In genomic region chr2:10274983-10275802, GRCh38 we compare ENCODE assay signal across 1 cellular context.
TF ChIP-seq lines count a peak whose summit lies in the region.

No MANE protein-coding gene starts in this region.

TF ChIP-seq in K562, 482 proteins besides CTCF, POLR2A, EP300 and RAD21 (continued from another document and continues in another):
- TF ChIP-seq CHAMP1 (IDR thresholded peaks at IDR 0.05) (no peak), YY1 (IDR thresholded peaks at IDR 0.05; ENCODE audit: borderline replicate concordance in 1 of 3, control insufficient read depth in 1 of 3, extremely low read depth in 1 of 3, insufficient read depth in 3 of 3, insufficient read length in 1 of 3, insufficient replicate concordance in 2 of 3, low read depth in 1 of 3, low read length in 2 of 3) (peak in 1 of 3 experiments; percentile 54), TAF1 (IDR thresholded peaks at IDR 0.05; ENCODE audit: control insufficient read depth, extremely low read depth, insufficient read depth, low read length, severe bottlenecking) (no peak), FOXJ2 (tag; IDR thresholded peaks at IDR 0.05) (0 out of 2 replicates have a peak, but pooled peaks have one; percentile 21), ETV1 (tag; conservative IDR thresholded peaks at IDR 0.05; ENCODE audit: low read depth) (no peak; the same call in 1 of the 2 replicates), NR2F6 (CRISPR knock-in tag; IDR thresholded peaks at IDR 0.05) (no peak), E2F3 (CRISPR knock-in tag; IDR thresholded peaks at IDR 0.05) (no peak), PHF21A (IDR thresholded peaks at IDR 0.05; ENCODE audit: borderline replicate concordance, low read depth) (no peak), PCBP1 (IDR thresholded peaks at IDR 0.05; ENCODE audit: low read depth, low read length, poor library complexity, severe bottlenecking) (no peak), NFYB (IDR thresholded peaks at IDR 0.05; ENCODE audit: extremely low read depth, insufficient read length) (no peak), XRCC3 (IDR thresholded peaks at IDR 0.05) (no peak), ZFP1 (CRISPR knock-in tag; IDR thresholded peaks at IDR 0.05) (no peak), NR2C1 (IDR thresholded peaks at IDR 0.05) (no peak), NR2C1 (tag; IDR thresholded peaks at IDR 0.05) (peak; percentile 69), ZNF76 (CRISPR knock-in tag; IDR thresholded peaks at IDR 0.05; ENCODE audit: borderline replicate concordance) (no peak), ZNF121 (CRISPR knock-in tag; conservative IDR thresholded peaks at IDR 0.05) (no peak), CTBP1 (IDR thresholded peaks at IDR 0.05; ENCODE audit: borderline replicate concordance) (0 out of 2 replicates have a peak, but pooled peaks have one; percentile 22), SREBF2 (CRISPR knock-in tag; IDR thresholded peaks at IDR 0.05) (no peak), BDP1 (IDR thresholded peaks at IDR 0.05; ENCODE audit: insufficient read depth, insufficient read length) (no peak), ZC3H11A (IDR thresholded peaks at IDR 0.05; ENCODE audit: low read depth, low read length) (no peak), ZNF140 (CRISPR knock-in tag; IDR thresholded peaks at IDR 0.05) (no peak), GABPA (tag; conservative IDR thresholded peaks at IDR 0.05; ENCODE audit: low read depth) (0 out of 2 replicates have a peak, but pooled peaks have one; percentile 30), TEAD1 (CRISPR knock-in tag; IDR thresholded peaks at IDR 0.05) (no peak), CBX5 (IDR thresholded peaks at IDR 0.05; ENCODE audit: borderline replicate concordance, low read depth) (no peak), JUND (IDR thresholded peaks at IDR 0.05; ENCODE audit: borderline replicate concordance, low read depth, low read length) (no peak), JUND (tag; IDR thresholded peaks at IDR 0.05; ENCODE audit: borderline replicate concordance, low read depth, low read length) (no peak), GABPB1 (CRISPR knock-in tag; IDR thresholded peaks at IDR 0.05) (no peak), MIER1 (IDR thresholded peaks at IDR 0.05; ENCODE audit: low read depth) (no peak), RERE (CRISPR knock-in tag; IDR thresholded peaks at IDR 0.05; ENCODE audit: borderline replicate concordance) (no peak), USF1 (CRISPR knock-in tag; IDR thresholded peaks at IDR 0.05) (peak; percentile 36), DLX4 (CRISPR knock-in tag; IDR thresholded peaks at IDR 0.05) (no peak), FOXP1 (CRISPR knock-in tag; IDR thresholded peaks at IDR 0.05) (no peak), ZNF24 (IDR thresholded peaks at IDR 0.05) (no peak), ZNF639 (CRISPR knock-in tag; conservative IDR thresholded peaks at IDR 0.05 in 1 of 2, IDR thresholded peaks at IDR 0.05 in 1 of 2) (no peak), E2F5 (CRISPR knock-in tag; IDR thresholded peaks at IDR 0.05) (no peak), RFX1 (IDR thresholded peaks at IDR 0.05) (peak; percentile 90), ZNF175 (CRISPR knock-in tag; IDR thresholded peaks at IDR 0.05; ENCODE audit: low read depth) (peak; percentile 65; the same call in 1 of the 2 replicates), RREB1 (CRISPR knock-in tag; IDR thresholded peaks at IDR 0.05) (no peak), IRF1 (CRISPR knock-in tag; IDR thresholded peaks at IDR 0.05; ENCODE audit: borderline replicate concordance) (no peak), ZNF239 (CRISPR knock-in tag; IDR thresholded peaks at IDR 0.05) (no peak), ZFP36 (IDR thresholded peaks at IDR 0.05; ENCODE audit: low read depth, low read length, partially characterized antibody) (no peak), HMGXB4 (CRISPR knock-in tag; IDR thresholded peaks at IDR 0.05) (no peak), BRCA1 (IDR thresholded peaks at IDR 0.05) (no peak), BRCA1 (CRISPR knock-in tag; IDR thresholded peaks at IDR 0.05) (no peak), ZNF23 (CRISPR knock-in tag; IDR thresholded peaks at IDR 0.05) (no peak)
